26 cellular contexts compared by ENCODE assay signal in genomic region chr2:9150568-9150900, GRCh38. TPM values are rescaled to one million over a fixed set of nuclear protein-coding genes. Genes with fewer than 3 reads are reported as not detected.
"Had no signal": no experiment of that assay in that cellular context is flagged by ENCODE, and none has a peak within 500 bp of the region (broad histone marks: within the 10 kb centered on the region; RNA-seq: fewer than 3 reads in every experiment).

No MANE protein-coding gene starts in this region.

- DNase-seq: heart left ventricle; hypothalamus; islet precursor cell; kidney glomerular epithelial cell; left cardiac atrium; left ventricle myocardium superior; lower lobe of right lung; mammary epithelial cell; mesenchymal stem cell; naive thymus-derived CD8-positive, alpha-beta T cell; occipital lobe; right lobe of liver; stimulated activated CD4-positive, alpha-beta T cell treated with anti-CD3 and anti-CD28 coated beads, Interleukin-4, amount 100 ng/mL, for 24 hours; stimulated activated naive CD4-positive, alpha-beta T cell; tibial artery; trophoblast cell had no signal

- H3K79me2 ChIP-seq: parathyroid adenoma had no signal

- H3K27me3 ChIP-seq: heart left ventricle, neutrophil, right atrium auricular region, right lobe of liver, suprapubic skin, tibial artery, upper lobe of right lung had no signal

- ATAC-seq: heart left ventricle; left cardiac atrium; left lobe of liver; left ventricle myocardium superior; lower lobe of right lung; naive thymus-derived CD8-positive, alpha-beta T cell; right lobe of liver; stimulated activated effector memory CD8-positive, alpha-beta T cell treated with anti-CD3 and anti-CD28 coated beads, Interleukin-12 subunit alpha, Interleukin-12 subunit beta, amount 100 ng/mL, for 72 hours; upper lobe of right lung had no signal

- H3K27ac ChIP-seq: heart left ventricle, lower lobe of right lung, neutrophil, parathyroid adenoma, right atrium auricular region, right lobe of liver, skin epidermis, suprapubic skin, thoracic aorta, tibial artery, upper lobe of right lung had no signal

- H3K9ac ChIP-seq: parathyroid adenoma had no signal

- H3K9me3 ChIP-seq: lower lobe of right lung, neutrophil, right atrium auricular region, right lobe of liver, suprapubic skin, thoracic aorta, tibial artery, upper lobe of right lung had no signal

- H3K4me1 ChIP-seq: parathyroid adenoma, right lobe of liver had no signal

- FAIRE-seq: urothelium cell line had no signal

- H3K4me3 ChIP-seq: heart left ventricle, lower lobe of right lung, right atrium auricular region, right lobe of liver, skin epidermis, suprapubic skin, thoracic aorta, tibial artery, upper lobe of right lung had no signal

- H2AFZ ChIP-seq: parathyroid adenoma had no signal

- H3K36me3 ChIP-seq: heart left ventricle, lower lobe of right lung, neutrophil, right atrium auricular region, right lobe of liver, suprapubic skin, thoracic aorta, tibial artery, upper lobe of right lung had no signal

RNA-seq across cellular contexts. Expression of gene ASAP2, which starts 56.1 kb away (rescaled TPM):
- total RNA-seq: naive thymus-derived CD8-positive, alpha-beta T cell had no signal
- polyA plus RNA-seq: naive thymus-derived CD8-positive, alpha-beta T cell had no signal
